ENCODE assay signal across 21 cellular contexts in genomic region chr1:77121503-77121902, GRCh38.
"Had no signal": no experiment of that assay in that cellular context is flagged by ENCODE, and none has a peak within 500 bp of the region (broad histone marks: within the 10 kb centered on the region; RNA-seq: fewer than 3 reads in every experiment).

No MANE protein-coding gene starts in this region.

- DNase-seq: KBM-7, MV-4-11, NCI-H1092, NCI-H1105 treated with DMSO at 0.1 percent for 48 hours, NCI-H1417 treated with DMSO at 0.1 percent for 48 hours, NCI-H146, NCI-H1694 treated with DMSO at 0.1 percent for 48 hours, NCI-H2029, NCI-H2081 treated with DMSO at 0.1 percent for 48 hours, NCI-H2171, NCI-H226, NCI-H446, NCI-H510A, NCI-H524 treated with DMSO at 0.1 percent for 48 hours, NCI-H69, NCI-H774, PC-3, SHP77 had no signal

- H3K27ac ChIP-seq: HL-60, RWPE1 had no signal

- ATAC-seq: Panc1, PC-3 had no signal
